Comparison of ENCODE assay signal across 1 cellular context in genomic region chr7:28682811-28683210, GRCh38.
TF ChIP-seq lines count a peak whose summit lies in the region.

No MANE protein-coding gene starts in this region.

TF ChIP-seq in H1, 55 proteins besides CTCF, POLR2A, EP300 and RAD21 (continued from another document):
- no peak for TF ChIP-seq KDM4A (IDR thresholded peaks at IDR 0.05; ENCODE audit: low read depth, low read length, severe bottlenecking)
